In the genomic region with DNA sequence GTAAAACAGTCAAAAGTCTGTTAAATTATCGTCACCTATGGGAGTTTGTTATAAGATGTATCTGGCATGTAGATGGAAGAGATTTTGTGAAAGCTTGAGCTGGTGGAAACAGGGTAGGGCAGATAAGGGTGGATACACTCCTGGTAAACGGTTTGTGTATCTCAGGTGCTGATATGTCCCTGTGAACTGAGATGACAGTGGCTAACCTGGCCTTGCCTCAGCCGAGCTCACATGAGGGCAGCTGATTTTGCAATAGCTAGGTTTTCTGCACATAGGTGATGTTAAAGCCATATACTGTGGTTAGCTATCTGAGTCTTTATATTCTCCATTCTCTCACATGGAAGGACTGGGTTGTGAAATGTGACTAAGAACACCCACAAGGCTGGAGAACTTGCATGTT, we compare ENCODE assay signal across 18 cellular contexts.
"Had no signal": no experiment of that assay in that cellular context is flagged by ENCODE, and none has a peak within 500 bp of the region (broad histone marks: within the 10 kb centered on the region; RNA-seq: fewer than 3 reads in every experiment).

No MANE protein-coding gene starts in this region.

- H3K4me3 ChIP-seq: colonic mucosa, left lung, lung, psoas muscle, sigmoid colon, skin epidermis had no signal

- H3K27ac Mint-ChIP-seq: naive thymus-derived CD4-positive, alpha-beta T cell; nephron progenitor cell; type B pancreatic cell had no signal

- H3K9me3 ChIP-seq: colonic mucosa, left lung, psoas muscle, sigmoid colon had no signal

- DNase-seq: cerebellar nuclear complex; colonic mucosa; dermis blood vessel endothelial cell; erythroblast; foreskin melanocyte; head of caudate nucleus; islet precursor cell; left lung; naive thymus-derived CD4-positive, alpha-beta T cell; nephron progenitor cell; psoas muscle; retina; sigmoid colon; stimulated activated CD4-positive, alpha-beta T cell treated with anti-CD3 and anti-CD28 coated beads, Interleukin-12 subunit alpha, Interleukin-12 subunit beta, amount 100 ng/mL, for 4 hours; stimulated activated naive CD4-positive, alpha-beta T cell treated with Interleukin-2 at 50 U/mL for 16 hours had no signal

- H3K4me1 Mint-ChIP-seq: naive thymus-derived CD4-positive, alpha-beta T cell; nephron progenitor cell had no signal

- H3K27me3 ChIP-seq: colonic mucosa, left lung, sigmoid colon had no signal

- H3K4me3 Mint-ChIP-seq: naive thymus-derived CD4-positive, alpha-beta T cell; nephron progenitor cell; type B pancreatic cell had no signal

- H3K27me3 Mint-ChIP-seq: type B pancreatic cell had no signal

- H3K4me1 ChIP-seq: colonic mucosa, left lung, sigmoid colon had no signal

- H3K27ac ChIP-seq: colonic mucosa, left lung, psoas muscle, sigmoid colon, skin epidermis had no signal

- H3K36me3 ChIP-seq: colonic mucosa, left lung, sigmoid colon had no signal

- H3K9me3 Mint-ChIP-seq: nephron progenitor cell had no signal

- ATAC-seq: left lung; naive thymus-derived CD4-positive, alpha-beta T cell; psoas muscle had no signal
